In genomic region chr17:40699880-40700279, GRCh38 we compare ENCODE assay signal across 21 cellular contexts. TPM values are rescaled to one million over a fixed set of nuclear protein-coding genes. Genes with fewer than 3 reads are reported as not detected.
DNase-seq lines count a peak whose midpoint lies in the region; ATAC-seq and TF ChIP-seq lines count a peak whose summit lies in the region.
"Had no signal": no experiment of that assay in that cellular context is flagged by ENCODE, and none has a peak within 500 bp of the region (broad histone marks: within the 10 kb centered on the region; RNA-seq: fewer than 3 reads in every experiment).

No MANE protein-coding gene starts in this region.

- H3K4me3 Mint-ChIP-seq in activated naive CD4-positive, alpha-beta T cell treated with anti-CD3 and anti-CD28 coated beads, Interleukin-2, amount 50 U/mL, for 24 hours: no peak overlapping the region
- no peak overlapping the region for H3K4me3 Mint-ChIP-seq in osteocyte (ENCODE audit: unreplicated experiment)
- H3K4me3 Mint-ChIP-seq: CD4-positive, alpha-beta T cell had no signal

- no peak overlapping the region for H3K4me3 ChIP-seq in fibroblast of the aortic adventitia (ENCODE audit: low read depth, low read length)
- H3K4me3 ChIP-seq: GM23248 had no signal

- intact Hi-C loops in sciatic nerve (cut with DNase I): no loop called here

- no peaks in the 10 kb centered on the region for H3K36me3 Mint-ChIP-seq in activated naive CD4-positive, alpha-beta T cell treated with anti-CD3 and anti-CD28 coated beads, Interleukin-2, amount 50 U/mL, for 24 hours
- no peaks in the 10 kb centered on the region for H3K36me3 Mint-ChIP-seq in osteocyte (ENCODE audit: unreplicated experiment)

- ATAC-seq in sciatic nerve: peak; percentile 83

- H3K27me3 Mint-ChIP-seq in activated naive CD4-positive, alpha-beta T cell treated with anti-CD3 and anti-CD28 coated beads, Interleukin-2, amount 50 U/mL, for 24 hours: peaks cover 9% of the 10 kb centered on the region
- peaks cover 71% of the 10 kb centered on the region for H3K27me3 Mint-ChIP-seq in osteocyte (ENCODE audit: unreplicated experiment)

- DNase-seq in activated naive CD4-positive, alpha-beta T cell (lab: John Stamatoyannopoulos, UW): no peak
- DNase-seq in NCI-H510A treated with DMSO at 0.1 percent for 48 hours (lab: John Stamatoyannopoulos, UW): peak; percentile 54
- peak; percentile 9 for DNase-seq in fibroblast of the aortic adventitia (ENCODE audit: low read depth)
- DNase-seq in sciatic nerve (ENCODE audit: low spot score): no peak
- DNase-seq in HuH-7.5 (ENCODE audit: low spot score): no peak
- no peak for DNase-seq in CD1c-positive myeloid dendritic cell (ENCODE audit: extremely low spot score)
- no peak for DNase-seq in osteocyte (ENCODE audit: extremely low spot score, unreplicated experiment)
- DNase-seq: CD4-positive, alpha-beta T cell; DND-41; GF-D8; GM23248; KBM-7; NCI-H1048; NCI-H146; NCI-H2081 treated with DMSO at 0.1 percent for 48 hours; NCI-H345; NCI-H748 treated with DMSO at 0.1 percent for 48 hours; SIG-M5 had no signal

- H3K9me3 Mint-ChIP-seq in activated naive CD4-positive, alpha-beta T cell treated with anti-CD3 and anti-CD28 coated beads, Interleukin-2, amount 50 U/mL, for 24 hours: no peaks in the 10 kb centered on the region
- no peaks in the 10 kb centered on the region for H3K9me3 Mint-ChIP-seq in osteocyte (ENCODE audit: unreplicated experiment)
- H3K9me3 Mint-ChIP-seq: CD4-positive, alpha-beta T cell had no signal

- no peaks in the 10 kb centered on the region for H3K4me1 Mint-ChIP-seq in activated naive CD4-positive, alpha-beta T cell treated with anti-CD3 and anti-CD28 coated beads, Interleukin-2, amount 50 U/mL, for 24 hours
- no peaks in the 10 kb centered on the region for H3K4me1 Mint-ChIP-seq in osteocyte (ENCODE audit: unreplicated experiment)

- H3K27ac Mint-ChIP-seq in activated naive CD4-positive, alpha-beta T cell treated with anti-CD3 and anti-CD28 coated beads, Interleukin-2, amount 50 U/mL, for 24 hours: peak overlapping the region; percentile 14
- H3K27ac Mint-ChIP-seq in osteocyte (ENCODE audit: unreplicated experiment): no peak overlapping the region
- H3K27ac Mint-ChIP-seq: CD4-positive, alpha-beta T cell had no signal

- TF ChIP-seq CTCF in fibroblast of the aortic adventitia (IDR thresholded peaks at IDR 0.05; ENCODE audit: insufficient read depth, low read length): no peak
- no peak for TF ChIP-seq CTCF in osteocyte (IDR thresholded peaks at IDR 0.05)

RNA-seq across cellular contexts. Expression of gene KRT24, which starts 3.7 kb away (rescaled TPM):
- not detected in 2 replicates for total RNA-seq in fibroblast of the aortic adventitia (ENCODE audit: low replicate concordance)
- total RNA-seq in sciatic nerve: 0.53 TPM
- not detected in 2 replicates for total RNA-seq in osteocyte
- total RNA-seq: A673; CD4-positive, alpha-beta T cell; GM23248; M059J had no signal

RNA-seq across cellular contexts. Expression of gene KRT222, which starts 34.9 kb away (rescaled TPM):
- total RNA-seq in fibroblast of the aortic adventitia (ENCODE audit: low replicate concordance) (not detected in 2 replicates), sciatic nerve (8.2 TPM), osteocyte (not detected in 2 replicates)
- total RNA-seq: A673; CD4-positive, alpha-beta T cell; GM23248 had no signal

RNA-seq across cellular contexts. Expression of gene SMARCE1, which starts 52.3 kb away (rescaled TPM):
- total RNA-seq in fibroblast of the aortic adventitia (ENCODE audit: low replicate concordance) (112 and 119 TPM in 2 replicates), sciatic nerve (115 TPM), osteocyte (137 and 145 TPM in 2 replicates)

RNA-seq across cellular contexts. Expression of gene KRT25, which starts 55.3 kb away (rescaled TPM):
- not detected in 2 replicates for total RNA-seq in fibroblast of the aortic adventitia (ENCODE audit: low replicate concordance)
- not detected for total RNA-seq in sciatic nerve
- total RNA-seq in osteocyte: not detected in 2 replicates
- total RNA-seq: CD4-positive, alpha-beta T cell; GM23248; M059J had no signal

Comparison
In these comparisons a context has a peak if more than half of its experiments do, and no peak if none do; other contexts are left out.
1. DNase-seq: peak in NCI-H510A treated with DMSO at 0.1 percent for 48 hours (single experiment) and fibroblast of the aortic adventitia (single experiment); none in activated naive CD4-positive, alpha-beta T cell (0 of 4), sciatic nerve (single experiment), HuH-7.5 (single experiment), CD1c-positive myeloid dendritic cell (single experiment) and osteocyte (single experiment).